Comparison of ENCODE assay signal across 16 cellular contexts in genomic region chr18:37451239-37451825, GRCh38.
"Had no signal": no experiment of that assay in that cellular context is flagged by ENCODE, and none has a peak within 500 bp of the region (broad histone marks: within the 10 kb centered on the region; RNA-seq: fewer than 3 reads in every experiment).

No MANE protein-coding gene starts in this region.

- H3K27me3 ChIP-seq: transverse colon had no signal

- H3K4me3 ChIP-seq: heart left ventricle, lung, mucosa of descending colon, transverse colon had no signal

- H3K36me3 ChIP-seq: heart left ventricle, transverse colon had no signal

- H3K9me3 ChIP-seq: heart left ventricle, mucosa of descending colon, transverse colon had no signal

- H3K9me3 Mint-ChIP-seq: activated naive CD4-positive, alpha-beta T cell treated with anti-CD3 and anti-CD28 coated beads, Interleukin-2, amount 50 U/mL, for 72 hours; naive thymus-derived CD8-positive, alpha-beta T cell; T-helper 1 cell treated with Interleukin-12 subunit alpha and Interleukin-12 subunit beta and Interleukin-4 antibody, amounts not matched to agents 30 μg/mL and 1 μg/mL, for 36 hours had no signal

- DNase-seq: activated CD4-positive, alpha-beta T cell treated with anti-CD3 and anti-CD28 coated beads for 48 hours; activated CD8-positive, alpha-beta memory T cell treated with anti-CD3 and anti-CD28 coated beads, Interleukin-2, amount 50 U/mL, for 4 hours; activated CD8-positive, alpha-beta T cell treated with anti-CD3 and anti-CD28 coated beads, Interleukin-2, amount 10 ng/mL, durations not matched to agents 7 days and 5 days; activated gamma-delta T cell; activated T-cell treated with anti-CD3 and anti-CD28 coated beads, Interleukin-2, amount 50 U/mL, for 48 hours; heart left ventricle; left colon; mucosa of descending colon; naive thymus-derived CD8-positive, alpha-beta T cell; stimulated activated CD4-positive, alpha-beta T cell treated with anti-CD3 and anti-CD28 coated beads, Interleukin-4, amount 100 ng/mL, for 24 hours; stimulated activated naive CD8-positive, alpha-beta T cell treated with anti-CD3 and anti-CD28 coated beads, Interleukin-15, Interleukin-2, amounts not matched to agents 100 U/mL and 50 U/mL, for 24 hours; transverse colon had no signal

- H3K4me1 ChIP-seq: parathyroid adenoma had no signal

- H3K4me1 Mint-ChIP-seq: naive thymus-derived CD8-positive, alpha-beta T cell had no signal

- H3K27ac ChIP-seq: parathyroid adenoma had no signal

- H3K36me3 Mint-ChIP-seq: activated naive CD4-positive, alpha-beta T cell treated with anti-CD3 and anti-CD28 coated beads, Interleukin-2, amount 50 U/mL, for 72 hours; naive thymus-derived CD8-positive, alpha-beta T cell had no signal

- H3K4me3 Mint-ChIP-seq: activated CD8-positive, alpha-beta T cell treated with anti-CD3 and anti-CD28 coated beads, Interleukin-2, amount 10 ng/mL, durations not matched to agents 7 days and 5 days; naive thymus-derived CD8-positive, alpha-beta T cell; T-helper 1 cell treated with Interleukin-12 subunit alpha and Interleukin-12 subunit beta and Interleukin-4 antibody, amounts not matched to agents 30 μg/mL and 1 μg/mL, for 36 hours had no signal

- H3K27ac Mint-ChIP-seq: activated CD8-positive, alpha-beta T cell treated with anti-CD3 and anti-CD28 coated beads, Interleukin-2, amount 10 ng/mL, durations not matched to agents 7 days and 5 days; activated naive CD4-positive, alpha-beta T cell treated with anti-CD3 and anti-CD28 coated beads, Interleukin-2, amount 50 U/mL, for 72 hours; naive thymus-derived CD8-positive, alpha-beta T cell; T-helper 1 cell treated with Interleukin-12 subunit alpha and Interleukin-12 subunit beta and Interleukin-4 antibody, amounts not matched to agents 30 μg/mL and 1 μg/mL, for 36 hours had no signal

- ATAC-seq: activated CD8-positive, alpha-beta T cell treated with anti-CD3 and anti-CD28 coated beads, Interleukin-2, amount 10 ng/mL, durations not matched to agents 7 days and 5 days; activated naive CD4-positive, alpha-beta T cell treated with anti-CD3 and anti-CD28 coated beads, Interleukin-2, amount 50 U/mL, for 72 hours; left colon; mucosa of descending colon; naive thymus-derived CD8-positive, alpha-beta T cell; stimulated activated naive CD8-positive, alpha-beta T cell treated with anti-CD3 and anti-CD28 coated beads, Interleukin-15, Interleukin-2, amounts not matched to agents 100 U/mL and 50 U/mL, for 24 hours had no signal
